8 cellular contexts compared by ENCODE assay signal in the genomic region with DNA sequence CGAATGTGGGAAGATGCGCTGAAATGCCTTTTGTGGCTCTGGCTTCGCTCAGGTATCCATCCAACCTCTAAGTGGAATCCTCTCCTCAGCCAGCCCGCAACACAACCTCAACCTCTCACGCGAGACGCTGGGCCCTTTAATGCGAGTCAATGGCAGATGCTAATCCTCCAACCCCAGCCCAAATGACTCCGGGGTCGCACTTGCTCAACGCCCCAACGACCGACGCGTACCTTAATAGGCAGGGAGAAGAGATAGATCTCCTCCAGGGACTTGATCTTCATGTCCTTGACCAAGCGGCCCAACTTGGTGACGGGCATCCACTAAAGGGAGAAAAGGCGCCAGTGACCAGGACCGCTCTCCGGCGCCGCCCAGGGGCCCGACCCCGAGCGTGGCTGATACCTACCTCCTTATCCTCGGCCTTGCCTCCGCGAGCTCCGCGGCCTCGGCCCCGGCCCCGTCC. TPM values are rescaled to one million over a fixed set of nuclear protein-coding genes. Genes with fewer than 3 reads are reported as not detected.
DNase-seq lines count a peak whose midpoint lies in the region; ATAC-seq and TF ChIP-seq lines count a peak whose summit lies in the region.

No MANE protein-coding gene starts in this region.

- H3K27me3 Mint-ChIP-seq in IgD-negative memory B cell = peaks cover 4% of the 10 kb centered on the region
- H3K27me3 Mint-ChIP-seq in activated naive CD4-positive, alpha-beta T cell treated with anti-CD3 and anti-CD28 coated beads, Interleukin-2, amount 50 U/mL, for 24 hours = no peaks in the 10 kb centered on the region

- intact Hi-C loops in right cardiac atrium (cut with DNase I) = no loop called here

- peaks cover 48% of the 10 kb centered on the region for H3K79me2 ChIP-seq in smooth muscle cell (ENCODE audit: low read depth)

- H3K4me3 ChIP-seq in right cardiac atrium (ENCODE audit: low read length) (peak overlapping the region; percentile 81), smooth muscle cell (peak overlapping the region; percentile 79)

- H2AFZ ChIP-seq in smooth muscle cell (ENCODE audit: low read depth) = no peak overlapping the region

- H3K36me3 ChIP-seq in smooth muscle cell (ENCODE audit: low read depth) = no peaks in the 10 kb centered on the region

- ATAC-seq in right cardiac atrium = peak; percentile 2 to 44

- 2% methylated on average over 33 of the region's 33 CpGs for WGBS in right cardiac atrium
- 1% methylated on average over 33 of the region's 33 CpGs for WGBS in smooth muscle cell (ENCODE audit: low lambda C conversion rate)

- no peaks in the 10 kb centered on the region for H3K27me3 ChIP-seq in right cardiac atrium (ENCODE audit: control insufficient read depth, insufficient read depth)
- no peaks in the 10 kb centered on the region for H3K27me3 ChIP-seq in smooth muscle cell (ENCODE audit: low read depth)

- H3K9ac ChIP-seq in smooth muscle cell (ENCODE audit: low read depth) = peak overlapping the region; percentile 95

- peaks cover 24 to 32% (median 31%) of the 10 kb centered on the region in 3 donors for H3K4me1 Mint-ChIP-seq in IgD-negative memory B cell
- peaks cover 32% of the 10 kb centered on the region for H3K4me1 Mint-ChIP-seq in activated naive CD4-positive, alpha-beta T cell treated with anti-CD3 and anti-CD28 coated beads, Interleukin-2, amount 50 U/mL, for 24 hours

- H3K9me3 ChIP-seq in right cardiac atrium (ENCODE audit: control insufficient read depth, low read length) = no peaks in the 10 kb centered on the region
- no peaks in the 10 kb centered on the region for H3K9me3 ChIP-seq in smooth muscle cell (replicated peaks; ENCODE audit: low read depth)

- H3K4me3 Mint-ChIP-seq in IgD-negative memory B cell = peak overlapping the region; percentile 93 to 100 (median 96)
- peak overlapping the region; percentile 94 for H3K4me3 Mint-ChIP-seq in activated naive CD4-positive, alpha-beta T cell treated with anti-CD3 and anti-CD28 coated beads, Interleukin-2, amount 50 U/mL, for 24 hours

- TF ChIP-seq CTCF in smooth muscle cell (IDR thresholded peaks at IDR 0.05; ENCODE audit: borderline replicate concordance, insufficient read depth, poor library complexity, severe bottlenecking) = no peak

- H3K4me2 ChIP-seq in smooth muscle cell = peak overlapping the region; percentile 83

- H3F3A ChIP-seq in smooth muscle cell (ENCODE audit: low read depth) = peaks cover 30% of the 10 kb centered on the region

- peak overlapping the region; percentile 95 to 100 (median 99) for H3K27ac Mint-ChIP-seq in IgD-negative memory B cell
- H3K27ac Mint-ChIP-seq in activated naive CD4-positive, alpha-beta T cell treated with anti-CD3 and anti-CD28 coated beads, Interleukin-2, amount 50 U/mL, for 24 hours = peak overlapping the region; percentile 98

- H3K27ac ChIP-seq in right cardiac atrium (ENCODE audit: low read length) (peak overlapping the region; percentile 39), smooth muscle cell (ENCODE audit: low read depth) (peak overlapping the region; percentile 95)

- H3K36me3 Mint-ChIP-seq in IgD-negative memory B cell = peaks cover 2% of the 10 kb centered on the region
- peaks cover 22% of the 10 kb centered on the region for H3K36me3 Mint-ChIP-seq in activated naive CD4-positive, alpha-beta T cell treated with anti-CD3 and anti-CD28 coated beads, Interleukin-2, amount 50 U/mL, for 24 hours

- DNase-seq in activated CD8-positive, alpha-beta memory T cell treated with anti-CD3 and anti-CD28 coated beads, Interleukin-2, amount 50 U/mL, for 48 hours = peak; percentile 86
- no peak for DNase-seq in activated CD8-positive, alpha-beta memory T cell treated with anti-CD3 and anti-CD28 coated beads, Interleukin-2, amount 50 U/mL, for 4 hours
- peak in 1 of 3 donors; percentile 80 for DNase-seq in right cardiac atrium
- DNase-seq in smooth muscle cell (lab: John Stamatoyannopoulos, UW; ENCODE audit: unreplicated experiment) = no peak
- no peak for DNase-seq in occipital lobe (lab: John Stamatoyannopoulos, UW)
- DNase-seq in COLO829 (ENCODE audit: low spot score) = no peak

- H3K9me3 Mint-ChIP-seq in IgD-negative memory B cell = no peaks in the 10 kb centered on the region
- H3K9me3 Mint-ChIP-seq in activated naive CD4-positive, alpha-beta T cell treated with anti-CD3 and anti-CD28 coated beads, Interleukin-2, amount 50 U/mL, for 24 hours = no peaks in the 10 kb centered on the region

- H4K20me1 ChIP-seq in smooth muscle cell (ENCODE audit: low read depth) = peaks cover 38% of the 10 kb centered on the region

- H3K4me1 ChIP-seq in right cardiac atrium (ENCODE audit: control insufficient read depth, insufficient read depth, low read length) (peaks cover 15% of the 10 kb centered on the region), smooth muscle cell (ENCODE audit: low read depth) (peaks cover 25% of the 10 kb centered on the region)

RNA-seq across cellular contexts. Expression of a gene that starts 0.6 kb away (rescaled TPM):
- 6,339 TPM for polyA plus RNA-seq in IgD-negative memory B cell
- 1,000 to 10,000 TPM in 3 of 4 donors, 100 to 1,000 TPM in 1; 947 to 1,371 (median 1,063) TPM for total RNA-seq in right cardiac atrium
- 1,244 TPM for polyA plus RNA-seq in right cardiac atrium
- 2,263 and 2,576 TPM in 2 replicates for total RNA-seq in smooth muscle cell
- polyA plus RNA-seq in smooth muscle cell = 2,041 and 2,061 TPM in 2 replicates
- 1,574 TPM for total RNA-seq in occipital lobe

RNA-seq across cellular contexts. Expression of a gene that starts 2.6 kb away (rescaled TPM):
- not detected for polyA plus RNA-seq in IgD-negative memory B cell
- not detected for total RNA-seq in right cardiac atrium
- not detected for polyA plus RNA-seq in right cardiac atrium
- not detected in 2 replicates for total RNA-seq in smooth muscle cell
- polyA plus RNA-seq in smooth muscle cell = not detected in 2 replicates
- not detected for total RNA-seq in occipital lobe

RNA-seq across cellular contexts. Expression of a gene that starts 4.7 kb away (rescaled TPM):
- 204 TPM for polyA plus RNA-seq in IgD-negative memory B cell
- 100 to 1,000 TPM; 397 to 535 (median 467) TPM for total RNA-seq in right cardiac atrium
- 1,316 TPM for polyA plus RNA-seq in right cardiac atrium
- total RNA-seq in smooth muscle cell = 125 and 176 TPM in 2 replicates
- polyA plus RNA-seq in smooth muscle cell = 278 and 295 TPM in 2 replicates
- 63.9 TPM for total RNA-seq in occipital lobe

RNA-seq across cellular contexts. Expression of a gene that starts 7.8 kb away (rescaled TPM):
- 52.0 TPM for polyA plus RNA-seq in IgD-negative memory B cell
- total RNA-seq in right cardiac atrium = 10 to 100 TPM; 19.0 to 22.8 (median 19.7) TPM
- polyA plus RNA-seq in right cardiac atrium = 39.6 TPM
- total RNA-seq in smooth muscle cell = 25.8 and 28.5 TPM in 2 replicates
- 62.0 and 81.7 TPM in 2 replicates for polyA plus RNA-seq in smooth muscle cell
- total RNA-seq in occipital lobe = 12.0 TPM

RNA-seq across cellular contexts. Expression of a gene that starts 9.6 kb away (rescaled TPM):
- not detected for polyA plus RNA-seq in IgD-negative memory B cell
- 10 to 100 TPM; 21.1 to 47.2 (median 24.2) TPM for total RNA-seq in right cardiac atrium
- polyA plus RNA-seq in right cardiac atrium = 37.3 TPM
- total RNA-seq in smooth muscle cell = not detected in 2 replicates
- 0.21 TPM in 1 of 2 replicates, not detected in the other for polyA plus RNA-seq in smooth muscle cell
- total RNA-seq in occipital lobe = not detected
